In genomic region chr5:14683906-14684455, GRCh38 we compare ENCODE assay signal across 21 cellular contexts. TPM values are rescaled to one million over a fixed set of nuclear protein-coding genes. Genes with fewer than 3 reads are reported as not detected.
DNase-seq lines count a peak whose midpoint lies in the region; ATAC-seq, FAIRE-seq and TF ChIP-seq lines count a peak whose summit lies in the region.
"Had no signal": no experiment of that assay in that cellular context is flagged by ENCODE, and none has a peak within 500 bp of the region (broad histone marks: within the 10 kb centered on the region; RNA-seq: fewer than 3 reads in every experiment).

No MANE protein-coding gene starts in this region.

- no peak for DNase-seq in SK-N-SH
- DNase-seq in left ventricle myocardium superior = no peak
- no peak for DNase-seq in stimulated activated naive B cell treated with anti-CD40 and anti-IgM and Interleukin-4, amounts not matched to agents 10 μg/mL and 1 μg/mL and 100 μg/mL, for 72 hours
- no peak for DNase-seq in H54 (ENCODE audit: insufficient read length, low spot score)
- no peak for DNase-seq in NCI-H1436 treated with DMSO at 0.1 percent for 48 hours (lab: John Stamatoyannopoulos, UW)
- DNase-seq: 8988T; activated CD4-positive, alpha-beta T cell treated with anti-CD3 and anti-CD28 coated beads for 1 hour; activated gamma-delta T cell; DMS53; foreskin melanocyte; left colon; NCI-H2171 treated with DMSO at 0.1 percent for 48 hours; nucleus accumbens; stimulated activated CD4-positive, alpha-beta T cell treated with anti-CD3 and anti-CD28 coated beads, Interleukin-2, amount 100 ng/mL, for 24 hours; T1000 had no signal

- H3K4me2 ChIP-seq in SK-N-SH = no peak overlapping the region
- H3K4me2 ChIP-seq: BLaER1 treated with 17β-estradiol and CSF1 and Interleukin-3, amounts not matched to agents 10 nM and 100 nM had no signal

- H3K27me3 ChIP-seq in SK-N-SH (ENCODE audit: insufficient read depth) = no peaks in the 10 kb centered on the region
- H3K27me3 ChIP-seq: ascending aorta; BLaER1 treated with 17β-estradiol and CSF1 and Interleukin-3, amounts not matched to agents 10 nM and 100 nM had no signal

- no peak for FAIRE-seq in H54 (lab: Jason Lieb, UNC)
- FAIRE-seq: endothelial cell of umbilical vein had no signal

- TF ChIP-seq POLR2A in H54 (IDR thresholded peaks at IDR 0.05; ENCODE audit: low read depth, low read length) = no peak

- H3F3A ChIP-seq in SK-N-SH (replicated peaks; ENCODE audit: insufficient read depth) = peaks cover 6% of the 10 kb centered on the region

- H3K36me3 Mint-ChIP-seq in stimulated activated naive B cell treated with anti-CD40 and anti-IgM and Interleukin-4, amounts not matched to agents 10 μg/mL and 1 μg/mL and 100 μg/mL, for 72 hours = peaks cover 41 to 53% of the 10 kb centered on the region in 2 donors

- H2AFZ ChIP-seq in SK-N-SH (ENCODE audit: low read depth) = no peak overlapping the region

- TF ChIP-seq CTCF in SK-N-SH (IDR thresholded peaks at IDR 0.05) (no peak), VCaP (conservative IDR thresholded peaks at IDR 0.05) (no peak)

- no peak for TF ChIP-seq EP300 in SK-N-SH (IDR thresholded peaks at IDR 0.05; ENCODE audit: borderline replicate concordance in 1 of 2, low read depth in 1 of 2, low read length in 1 of 2)

- H3K36me3 ChIP-seq in SK-N-SH (replicated peaks in 1 of 2; ENCODE audit: control insufficient read depth in 1 of 2, insufficient read depth in 2 of 2, low read length in 1 of 2) = peaks cover 65 to 69% of the 10 kb centered on the region in 2 experiments

- no peaks in the 10 kb centered on the region for H3K9me2 ChIP-seq in SK-N-SH

- peaks cover 15% of the 10 kb centered on the region; the same call in 1 of the 2 replicates for H3K79me2 ChIP-seq in SK-N-SH (ENCODE audit: insufficient read depth)

- no peak for TF ChIP-seq RAD21 in SK-N-SH (IDR thresholded peaks at IDR 0.05; ENCODE audit: low read length)

- CTCF ChIA-PET in SK-N-SH (lab: Yijun Ruan, JAX) = interaction anchor here (0.6 to 5.3 kb wide), 7 partner anchors 9 to 344 kb away, joined by 3 to 41 read pairs (median 5); no protein-coding TSS in a partner anchor

- no peaks in the 10 kb centered on the region for H3K9me3 ChIP-seq in SK-N-SH
- H3K9me3 ChIP-seq: ascending aorta had no signal

- H3K9me3 Mint-ChIP-seq in stimulated activated naive B cell treated with anti-CD40 and anti-IgM and Interleukin-4, amounts not matched to agents 10 μg/mL and 1 μg/mL and 100 μg/mL, for 72 hours = no peaks in the 10 kb centered on the region

- no peak overlapping the region for H3K4me3 ChIP-seq in SK-N-SH (ENCODE audit: low read depth in 2 of 2, low read length in 1 of 2)
- H3K4me3 ChIP-seq: ascending aorta; BLaER1 treated with 17β-estradiol and CSF1 and Interleukin-3, amounts not matched to agents 10 nM and 100 nM had no signal

- POLR2A ChIA-PET in SK-N-SH (lab: Yijun Ruan, JAX) = no interaction called here

- no peak overlapping the region for H3K9ac ChIP-seq in SK-N-SH

- WGBS in SK-N-SH (ENCODE audit: low lambda C conversion rate) = 57% methylated on average over 4 of the region's 4 CpGs

- no peaks in the 10 kb centered on the region for H3K27me3 Mint-ChIP-seq in stimulated activated naive B cell treated with anti-CD40 and anti-IgM and Interleukin-4, amounts not matched to agents 10 μg/mL and 1 μg/mL and 100 μg/mL, for 72 hours

- intact Hi-C loops in left ventricle myocardium superior (cut with micrococcal nuclease) = loop anchor here (10.0 kb wide), 1 partner anchor 321 kb away; no protein-coding TSS in a partner anchor

- ATAC-seq in SK-N-SH treated with all-trans-retinoic acid at 6 μM for 48 hours = no peak
- peak; percentile 24 for ATAC-seq in left ventricle myocardium superior
- ATAC-seq in stimulated activated naive B cell treated with anti-CD40 and anti-IgM and Interleukin-4, amounts not matched to agents 10 μg/mL and 1 μg/mL and 100 μg/mL, for 72 hours (replicated peaks) = no peak
- ATAC-seq in HG03159 (IDR thresholded peaks at IDR 0.05; ENCODE audit: unreplicated experiment) = no peak
- ATAC-seq: left colon had no signal

- H3K27ac Mint-ChIP-seq in stimulated activated naive B cell treated with anti-CD40 and anti-IgM and Interleukin-4, amounts not matched to agents 10 μg/mL and 1 μg/mL and 100 μg/mL, for 72 hours = peak overlapping the region; percentile 54

- H3K27ac ChIP-seq in SK-N-SH (ENCODE audit: low read depth in 2 of 2, low read length in 1 of 2) = peak overlapping the region in 1 of 2 experiments; percentile 4; a peak in 1 of 4 replicates
- H3K27ac ChIP-seq in VCaP = peak overlapping the region; percentile 96
- H3K27ac ChIP-seq: BLaER1 treated with 17β-estradiol and CSF1 and Interleukin-3, amounts not matched to agents 10 nM and 100 nM had no signal

- no peak overlapping the region for H3K4me3 Mint-ChIP-seq in stimulated activated naive B cell treated with anti-CD40 and anti-IgM and Interleukin-4, amounts not matched to agents 10 μg/mL and 1 μg/mL and 100 μg/mL, for 72 hours

- peaks cover 17 to 19% of the 10 kb centered on the region in 2 donors for H3K4me1 Mint-ChIP-seq in stimulated activated naive B cell treated with anti-CD40 and anti-IgM and Interleukin-4, amounts not matched to agents 10 μg/mL and 1 μg/mL and 100 μg/mL, for 72 hours

- peaks cover 0 to 11% of the 10 kb centered on the region in 2 experiments; a peak in 2 of 4 replicates for H3K4me1 ChIP-seq in SK-N-SH (ENCODE audit: control insufficient read depth in 1 of 2, insufficient read depth in 2 of 2, low read depth in 1 of 2, low read length in 1 of 2)

- H4K20me1 ChIP-seq in SK-N-SH (ENCODE audit: insufficient read depth) = no peaks in the 10 kb centered on the region

TF ChIP-seq in SK-N-SH treated with all-trans-retinoic acid at 6 μM for 48 hours, 23 proteins besides CTCF, POLR2A, EP300 and RAD21 (continues in another document):
- TF ChIP-seq TOX (CRISPR knock-in tag; IDR thresholded peaks at IDR 0.05; ENCODE audit: borderline replicate concordance) = no peak
- TF ChIP-seq CSRNP3 (CRISPR knock-in tag; IDR thresholded peaks at IDR 0.05) = 0 out of 2 replicates have a peak, but pooled peaks have one; percentile 27
- no peak for TF ChIP-seq SNAI2 (CRISPR knock-in tag; IDR thresholded peaks at IDR 0.05)
- no peak for TF ChIP-seq ZFP30 (CRISPR knock-in tag; IDR thresholded peaks at IDR 0.05)
- TF ChIP-seq, protein P1, sequence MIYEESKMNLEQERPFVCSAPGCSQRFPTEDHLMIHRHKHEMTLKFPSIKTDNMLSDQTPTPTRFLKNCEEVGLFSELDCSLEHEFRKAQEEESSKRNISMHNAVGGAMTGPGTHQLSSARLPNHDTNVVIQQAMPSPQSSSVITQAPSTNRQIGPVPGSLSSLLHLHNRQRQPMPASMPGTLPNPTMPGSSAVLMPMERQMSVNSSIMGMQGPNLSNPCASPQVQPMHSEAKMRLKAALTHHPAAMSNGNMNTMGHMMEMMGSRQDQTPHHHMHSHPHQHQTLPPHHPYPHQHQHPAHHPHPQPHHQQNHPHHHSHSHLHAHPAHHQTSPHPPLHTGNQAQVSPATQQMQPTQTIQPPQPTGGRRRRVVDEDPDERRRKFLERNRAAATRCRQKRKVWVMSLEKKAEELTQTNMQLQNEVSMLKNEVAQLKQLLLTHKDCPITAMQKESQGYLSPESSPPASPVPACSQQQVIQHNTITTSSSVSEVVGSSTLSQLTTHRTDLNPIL (CRISPR knock-in tag; IDR thresholded peaks at IDR 0.05; ENCODE audit: low read depth) = peak; percentile 68; the same call in 1 of the 2 replicates

TF ChIP-seq in SK-N-SH, 30 proteins besides CTCF, POLR2A, EP300 and RAD21:
- TF ChIP-seq ZBTB33 (IDR thresholded peaks at IDR 0.05; ENCODE audit: borderline replicate concordance, low read depth) = no peak

RNA-seq across cellular contexts. Expression of gene OTULIN, which starts 19.5 kb away (rescaled TPM):
- 6.6 and 10.4 TPM in 2 replicates for polyA plus RNA-seq in SK-N-SH (2012; rRNA removed)
- polyA plus RNA-seq in SK-N-SH (2012; cell fraction: cytosol; rRNA removed) = 5.0 and 6.9 TPM in 2 replicates
- polyA plus RNA-seq in SK-N-SH (2012; cell fraction: nucleus; rRNA removed) = 6.5 and 8.6 TPM in 2 replicates
- 23.5 TPM for total RNA-seq in left ventricle myocardium superior
